In the genomic region with DNA sequence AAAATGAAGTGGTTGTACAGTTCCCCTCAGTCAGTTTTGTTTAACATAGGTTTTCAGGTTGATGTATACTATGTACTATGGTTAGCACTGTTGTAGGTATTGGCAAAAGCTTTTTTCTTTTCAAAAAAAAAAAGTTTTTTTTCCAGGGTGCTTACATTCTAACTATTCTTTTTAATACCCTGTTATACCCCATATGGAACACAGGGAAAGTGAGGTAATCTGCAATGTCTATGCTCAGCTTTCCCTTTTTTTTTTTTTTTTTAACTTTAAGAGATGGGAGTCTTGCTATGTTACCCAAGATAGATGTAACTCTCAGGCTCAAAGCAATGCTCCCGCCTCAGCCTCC, we compare ENCODE assay signal across 8 cellular contexts. TPM values are rescaled to one million over a fixed set of nuclear protein-coding genes. Genes with fewer than 3 reads are reported as not detected.
DNase-seq lines count a peak whose midpoint lies in the region; ATAC-seq and TF ChIP-seq lines count a peak whose summit lies in the region.

No MANE protein-coding gene starts in this region.

- H3K27me3 Mint-ChIP-seq in activated CD4-positive, alpha-beta T cell treated with anti-CD3 and anti-CD28 coated beads, Interleukin-2, amount 10 ng/mL, durations not matched to agents 7 days and 5 days: no peaks in the 10 kb centered on the region
- no peaks in the 10 kb centered on the region for H3K27me3 Mint-ChIP-seq in activated T-helper 1 cell treated with anti-CD3 and anti-CD28 coated beads, Interleukin-12 subunit alpha, Interleukin-12 subunit beta, Interleukin-2, Interleukin-4 antibody, amounts not matched to agents 30 ng/mL and 10 ng/mL and 1 ng/mL, durations not matched to agents 14 hours and 24 hours and 36 hours (ENCODE audit: insufficient read depth)
- H3K27me3 Mint-ChIP-seq in immature natural killer cell (ENCODE audit: low read depth in 3 of 3): peaks cover 0 to 2% (median 0%) of the 10 kb centered on the region in 3 donors

- peaks cover 30% of the 10 kb centered on the region for H3K36me3 Mint-ChIP-seq in activated CD4-positive, alpha-beta T cell treated with anti-CD3 and anti-CD28 coated beads, Interleukin-2, amount 10 ng/mL, durations not matched to agents 7 days and 5 days (ENCODE audit: low read depth)
- peaks cover 30% of the 10 kb centered on the region for H3K36me3 Mint-ChIP-seq in activated T-helper 1 cell treated with anti-CD3 and anti-CD28 coated beads, Interleukin-12 subunit alpha, Interleukin-12 subunit beta, Interleukin-2, Interleukin-4 antibody, amounts not matched to agents 30 ng/mL and 10 ng/mL and 1 ng/mL, durations not matched to agents 14 hours and 24 hours and 36 hours (ENCODE audit: low read depth)
- peaks cover 11 to 20% (median 18%) of the 10 kb centered on the region in 3 donors for H3K36me3 Mint-ChIP-seq in immature natural killer cell

- no peaks in the 10 kb centered on the region for H3K9me3 Mint-ChIP-seq in activated CD4-positive, alpha-beta T cell treated with anti-CD3 and anti-CD28 coated beads, Interleukin-2, amount 10 ng/mL, durations not matched to agents 7 days and 5 days
- no peaks in the 10 kb centered on the region for H3K9me3 Mint-ChIP-seq in activated T-helper 1 cell treated with anti-CD3 and anti-CD28 coated beads, Interleukin-12 subunit alpha, Interleukin-12 subunit beta, Interleukin-2, Interleukin-4 antibody, amounts not matched to agents 30 ng/mL and 10 ng/mL and 1 ng/mL, durations not matched to agents 14 hours and 24 hours and 36 hours
- H3K9me3 Mint-ChIP-seq in immature natural killer cell: no peaks in the 10 kb centered on the region

- CTCF ChIA-PET in activated CD4-positive, alpha-beta T cell treated with anti-CD3 and anti-CD28 coated beads, Interleukin-2, amount 10 ng/mL, durations not matched to agents 7 days and 5 days (lab: Charles Lee): no interaction called here

- H3K4me1 ChIP-seq in testis: no peaks in the 10 kb centered on the region

- intact Hi-C loops in activated T-helper 1 cell treated with anti-CD3 and anti-CD28 coated beads, Interleukin-12 subunit alpha, Interleukin-12 subunit beta, Interleukin-2, Interleukin-4 antibody, amounts not matched to agents 30 ng/mL and 10 ng/mL and 1 ng/mL, durations not matched to agents 14 hours and 24 hours and 36 hours (cut with micrococcal nuclease): loop anchor here (1.0 to 10.0 kb wide), 7 partner anchors 8 to 429 kb away; a partner anchor contains a TSS
- intact Hi-C loops in testis (cut with DNase I; ENCODE audit: low total_unique reads): no loop called here

- peak overlapping the region; percentile 75 to 84 for H3K4me3 ChIP-seq in testis

- peak overlapping the region; percentile 93 for H3K27ac Mint-ChIP-seq in activated CD4-positive, alpha-beta T cell treated with anti-CD3 and anti-CD28 coated beads, Interleukin-2, amount 10 ng/mL, durations not matched to agents 7 days and 5 days
- peak overlapping the region; percentile 100 for H3K27ac Mint-ChIP-seq in activated T-helper 1 cell treated with anti-CD3 and anti-CD28 coated beads, Interleukin-12 subunit alpha, Interleukin-12 subunit beta, Interleukin-2, Interleukin-4 antibody, amounts not matched to agents 30 ng/mL and 10 ng/mL and 1 ng/mL, durations not matched to agents 14 hours and 24 hours and 36 hours
- peak overlapping the region; percentile 89 to 99 (median 96) for H3K27ac Mint-ChIP-seq in immature natural killer cell

- H3K4me1 Mint-ChIP-seq in activated CD4-positive, alpha-beta T cell treated with anti-CD3 and anti-CD28 coated beads, Interleukin-2, amount 10 ng/mL, durations not matched to agents 7 days and 5 days: peaks cover 25% of the 10 kb centered on the region
- peaks cover 24% of the 10 kb centered on the region for H3K4me1 Mint-ChIP-seq in activated T-helper 1 cell treated with anti-CD3 and anti-CD28 coated beads, Interleukin-12 subunit alpha, Interleukin-12 subunit beta, Interleukin-2, Interleukin-4 antibody, amounts not matched to agents 30 ng/mL and 10 ng/mL and 1 ng/mL, durations not matched to agents 14 hours and 24 hours and 36 hours (ENCODE audit: low read depth)
- peaks cover 12 to 22% of the 10 kb centered on the region in 2 donors for H3K4me1 Mint-ChIP-seq in immature natural killer cell

- POLR2A ChIA-PET in activated CD4-positive, alpha-beta T cell treated with anti-CD3 and anti-CD28 coated beads, Interleukin-2, amount 10 ng/mL, durations not matched to agents 7 days and 5 days (lab: Charles Lee): no interaction called here

- H3K9me3 ChIP-seq in testis: no peaks in the 10 kb centered on the region

- TF ChIP-seq CTCF in testis (IDR thresholded peaks at IDR 0.05) (no peak), GM20000 (IDR thresholded peaks at IDR 0.05; ENCODE audit: extremely low read depth, missing control alignments) (no peak)

- no peak for ATAC-seq in HG02678 (IDR thresholded peaks at IDR 0.05; ENCODE audit: unreplicated experiment)

- no peaks in the 10 kb centered on the region for H3K27me3 ChIP-seq in testis

- WGBS in testis, 2 donors: 0% methylated on average over 1 of the region's 1 CpG

- peak overlapping the region; percentile 95 for H3K4me3 Mint-ChIP-seq in activated CD4-positive, alpha-beta T cell treated with anti-CD3 and anti-CD28 coated beads, Interleukin-2, amount 10 ng/mL, durations not matched to agents 7 days and 5 days
- peak overlapping the region; percentile 100 for H3K4me3 Mint-ChIP-seq in activated T-helper 1 cell treated with anti-CD3 and anti-CD28 coated beads, Interleukin-12 subunit alpha, Interleukin-12 subunit beta, Interleukin-2, Interleukin-4 antibody, amounts not matched to agents 30 ng/mL and 10 ng/mL and 1 ng/mL, durations not matched to agents 14 hours and 24 hours and 36 hours
- H3K4me3 Mint-ChIP-seq in immature natural killer cell: peak overlapping the region; percentile 97 to 100 (median 99)

- no peaks in the 10 kb centered on the region for H3K36me3 ChIP-seq in testis (ENCODE audit: low read depth, missing control alignments)

- no peak for DNase-seq in activated CD4-positive, alpha-beta T cell treated with anti-CD3 and anti-CD28 coated beads, Interleukin-2, amount 10 ng/mL, durations not matched to agents 7 days and 5 days
- no peak for DNase-seq in activated CD4-positive, alpha-beta T cell treated with anti-CD3 and anti-CD28 coated beads, Interleukin-2, amount 50 U/mL, for 4 hours
- no peak for DNase-seq in activated T-helper 1 cell treated with anti-CD3 and anti-CD28 coated beads, Interleukin-12 subunit alpha, Interleukin-12 subunit beta, Interleukin-2, Interleukin-4 antibody, amounts not matched to agents 30 ng/mL and 10 ng/mL and 1 ng/mL, durations not matched to agents 14 hours and 24 hours and 36 hours (ENCODE audit: low spot score)
- DNase-seq in immature natural killer cell (no peak), testis (no peak), GM20000 (ENCODE audit: low spot score) (no peak), NCI-H2107 (lab: John Stamatoyannopoulos, UW) (no peak)

- H3K27ac ChIP-seq in testis: peak overlapping the region; percentile 61 to 84

- no peak for TF ChIP-seq POLR2A in testis (IDR thresholded peaks at IDR 0.05)

RNA-seq across cellular contexts. Expression of a gene that starts 0.6 kb away (rescaled TPM):
- 10 to 100 TPM; 12.1 to 12.8 TPM for total RNA-seq in activated CD4-positive, alpha-beta T cell treated with anti-CD3 and anti-CD28 coated beads, Interleukin-2, amount 10 ng/mL, durations not matched to agents 7 days and 5 days
- total RNA-seq in activated T-helper 1 cell treated with anti-CD3 and anti-CD28 coated beads, Interleukin-12 subunit alpha, Interleukin-12 subunit beta, Interleukin-2, Interleukin-4 antibody, amounts not matched to agents 30 ng/mL and 10 ng/mL and 1 ng/mL, durations not matched to agents 14 hours and 24 hours and 36 hours: 20.0 and 23.4 TPM in 2 replicates
- polyA plus RNA-seq in immature natural killer cell (1 to 10 TPM; 3.4 to 5.1 (median 3.7) TPM), testis (ENCODE audit: insufficient read depth, low read depth, low replicate concordance) (15.7 TPM)
- 10 to 100 TPM; 19.3 to 30.9 TPM for total RNA-seq in testis
